16 cellular contexts compared by ENCODE assay signal in the genomic region with DNA sequence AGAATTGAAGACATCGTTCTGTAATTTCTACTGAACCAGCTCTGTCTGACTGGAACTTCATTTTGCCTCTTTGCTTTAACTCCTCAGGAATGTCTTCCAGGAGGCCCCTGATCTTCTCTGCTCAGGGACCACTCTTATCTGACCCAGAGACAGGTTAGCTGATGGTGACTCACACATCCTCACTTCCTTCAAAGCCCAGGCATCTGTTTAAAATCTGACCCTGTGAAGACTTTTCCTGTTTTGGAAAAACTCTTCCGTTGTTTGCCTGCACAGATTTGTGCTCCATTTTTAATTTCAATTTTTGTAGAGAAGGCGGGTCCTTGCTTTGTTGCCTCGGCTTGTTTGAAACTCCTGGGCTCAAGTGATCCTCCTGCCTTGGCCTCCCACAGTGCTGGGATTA. TPM values are rescaled to one million over a fixed set of nuclear protein-coding genes. Genes with fewer than 3 reads are reported as not detected.
A peak's percentile ranks its signal among the peaks of the same experiment; 100 is the strongest.
DNase-seq lines count a peak whose midpoint lies in the region; TF ChIP-seq lines count a peak whose summit lies in the region.
"Had no signal": no experiment of that assay in that cellular context is flagged by ENCODE, and none has a peak within 500 bp of the region (broad histone marks: within the 10 kb centered on the region; RNA-seq: fewer than 3 reads in every experiment).

No MANE protein-coding gene starts in this region.

- intact Hi-C loops in OCI-LY7 (cut with micrococcal nuclease; ENCODE audit: unreplicated experiment), result loop anchor here (2.0 to 10.0 kb wide), 3 partner anchors 163 to 1055 kb away; partner anchors contain the start of genes CAB39L, KPNA3 and SETDB2
- intact Hi-C loops in spleen (cut with DNase I; ENCODE audit: low total_unique reads), result no loop called here

- H2BK5ac ChIP-seq in neuronal stem cell (ENCODE audit: low read length), result no peak overlapping the region

- H3K27me3 ChIP-seq in spleen (replicated peaks in 1 of 7) (no peaks in the 10 kb centered on the region), neuronal stem cell (ENCODE audit: control insufficient read depth in 3 of 3, insufficient read depth in 3 of 3, low read depth in 1 of 3, low read length in 3 of 3) (peaks cover 0 to 1% (median 0%) of the 10 kb centered on the region in 3 experiments)
- H3K27me3 ChIP-seq: dorsolateral prefrontal cortex, gastroesophageal sphincter had no signal

- H3K9me2 ChIP-seq in OCI-LY7 (ENCODE audit: insufficient read depth, low read length), result no peaks in the 10 kb centered on the region

- H2AFZ ChIP-seq in OCI-LY7 (ENCODE audit: low read length) (no peak overlapping the region), neuronal stem cell (ENCODE audit: low read length) (no peak overlapping the region)

- peaks cover 25% of the 10 kb centered on the region for H3K4me1 ChIP-seq in OCI-LY7 (ENCODE audit: insufficient read depth, low read length, poor library complexity, severe bottlenecking)
- peaks cover 0 to 88% (median 49%) of the 10 kb centered on the region in 6 donors for H3K4me1 ChIP-seq in spleen
- peaks cover 0 to 5% of the 10 kb centered on the region in 2 donors for H3K4me1 ChIP-seq in neuronal stem cell (ENCODE audit: control insufficient read depth in 2 of 2, insufficient read depth in 1 of 2, low read depth in 1 of 2, low read length in 2 of 2)

- H3K79me2 ChIP-seq in OCI-LY7 (ENCODE audit: insufficient read depth, low read depth, low read length), result peaks cover 31% of the 10 kb centered on the region

- TF ChIP-seq POLR2A in spleen (IDR thresholded peaks at IDR 0.05), result no peak

- H4K91ac ChIP-seq in neuronal stem cell (ENCODE audit: low read depth, low read length, poor library complexity), result no peak overlapping the region

- H3K9me3 Mint-ChIP-seq in activated T-cell treated with anti-CD3 and anti-CD28 coated beads, Interleukin-2, amount 50 U/mL, for 24 hours, result no peaks in the 10 kb centered on the region

- H2BK12ac ChIP-seq in neuronal stem cell (ENCODE audit: low read length), result no peak overlapping the region

- WGBS in spleen, 5 donors, result 46 to 61% (median 57%) methylated on average over 4 of the region's 4 CpGs
- WGBS in neuronal stem cell (ENCODE audit: extremely low coverage in 2 of 2, insufficient read length in 2 of 2, insufficient replicate concordance in 1 of 2), 2 donors, result no CpG with 5 or more reads among the region's 4 CpGs

- no peak overlapping the region for H3K27ac Mint-ChIP-seq in activated T-cell treated with anti-CD3 and anti-CD28 coated beads, Interleukin-2, amount 50 U/mL, for 24 hours
- H3K27ac Mint-ChIP-seq: activated CD4-positive, alpha-beta T cell treated with anti-CD3 and anti-CD28 coated beads for 36 hours had no signal

- peaks cover 18% of the 10 kb centered on the region for H3K4me1 Mint-ChIP-seq in activated T-cell treated with anti-CD3 and anti-CD28 coated beads, Interleukin-2, amount 50 U/mL, for 24 hours (ENCODE audit: low read depth)

- H3K36me3 ChIP-seq in OCI-LY7 (ENCODE audit: insufficient read depth, low read length) (peaks cover 39% of the 10 kb centered on the region), spleen (peaks cover 0 to 18% (median 0%) of the 10 kb centered on the region in 6 donors), neuronal stem cell (replicated peaks in 1 of 2; ENCODE audit: control insufficient read depth in 2 of 2, insufficient read depth in 2 of 2, low read length in 2 of 2) (no peaks in the 10 kb centered on the region)
- H3K36me3 ChIP-seq: gastroesophageal sphincter, thoracic aorta had no signal

- peaks cover 1% of the 10 kb centered on the region for H3K36me3 Mint-ChIP-seq in activated T-cell treated with anti-CD3 and anti-CD28 coated beads, Interleukin-2, amount 50 U/mL, for 24 hours (ENCODE audit: low read depth)

- H3K27me3 Mint-ChIP-seq in activated T-cell treated with anti-CD3 and anti-CD28 coated beads, Interleukin-2, amount 50 U/mL, for 24 hours, result no peaks in the 10 kb centered on the region
- H3K27me3 Mint-ChIP-seq: activated CD4-positive, alpha-beta T cell treated with anti-CD3 and anti-CD28 coated beads for 36 hours had no signal

- no peak overlapping the region for H3K4me3 Mint-ChIP-seq in activated T-cell treated with anti-CD3 and anti-CD28 coated beads, Interleukin-2, amount 50 U/mL, for 24 hours

- no TSS peak for BruUV-seq in OCI-LY7 (replicated peaks; lab: Mats Ljungman, UMichigan)

- POLR2A ChIA-PET in OCI-LY7 (lab: Charles Lee), result interaction anchor here (0.9 to 4.0 kb wide), 10 partner anchors 9 to 211 kb away, joined by 3 to 23 read pairs (median 6); no protein-coding TSS in a partner anchor

- TF ChIP-seq CTCF in OCI-LY7 (conservative IDR thresholded peaks at IDR 0.05; ENCODE audit: low read length) (no peak), epithelial cell of esophagus (IDR thresholded peaks at IDR 0.05; ENCODE audit: insufficient read depth, low read depth, low read length, missing control alignments) (no peak), spleen (IDR thresholded peaks at IDR 0.05 in 8 of 11, conservative IDR thresholded peaks at IDR 0.05 in 3 of 11) (no peak)

- H3K27ac ChIP-seq in OCI-LY7 (ENCODE audit: low read depth, low read length, poor library complexity, severe bottlenecking) (peak overlapping the region; percentile 72), spleen (peak overlapping the region; percentile 29 to 93 (median 76)), neuronal stem cell (replicated peaks; ENCODE audit: low read length) (no peak overlapping the region)
- H3K27ac ChIP-seq: dorsolateral prefrontal cortex, gastroesophageal sphincter, thoracic aorta had no signal

- H2BK15ac ChIP-seq in neuronal stem cell (ENCODE audit: low read length), result no peak overlapping the region

- H2BK120ac ChIP-seq in neuronal stem cell (ENCODE audit: low read depth, low read length), result no peak overlapping the region

- no peaks in the 10 kb centered on the region for H4K20me1 ChIP-seq in OCI-LY7 (ENCODE audit: insufficient read depth, low read length)

- peak; percentile 23 for DNase-seq in OCI-LY7 (ENCODE audit: low spot score)
- DNase-seq in epithelial cell of esophagus (ENCODE audit: low read depth), result peak; percentile 8
- no peak for DNase-seq in spleen
- DNase-seq in inferior parietal cortex (ENCODE audit: extremely low spot score), result no peak
- DNase-seq in activated T-cell treated with anti-CD3 and anti-CD28 coated beads, Interleukin-2, amount 50 U/mL, for 24 hours, result no peak
- no peak for DNase-seq in neuronal stem cell (ENCODE audit: low spot score)
- DNase-seq: activated CD4-positive, alpha-beta T cell treated with anti-CD3 and anti-CD28 coated beads for 36 hours; DND-41; dorsolateral prefrontal cortex; left colon; NCI-H2171 treated with DMSO at 0.1 percent for 48 hours had no signal

- H3K23ac ChIP-seq in neuronal stem cell (ENCODE audit: low read depth, low read length, poor library complexity), result no peak overlapping the region

- no peak overlapping the region for H3K14ac ChIP-seq in neuronal stem cell (ENCODE audit: low read length)

- CTCF ChIA-PET in OCI-LY7 (lab: Charles Lee; ENCODE audit: unreplicated experiment), result no interaction called here

- no peak overlapping the region for H2AK5ac ChIP-seq in neuronal stem cell (ENCODE audit: low read depth, low read length)

- H4K8ac ChIP-seq in neuronal stem cell (ENCODE audit: low read depth, low read length), result no peak overlapping the region

- no peaks in the 10 kb centered on the region for H3K79me1 ChIP-seq in neuronal stem cell (ENCODE audit: low read depth, low read length)

- no peaks in the 10 kb centered on the region for H3K9me3 ChIP-seq in OCI-LY7 (ENCODE audit: low read length)
- no peaks in the 10 kb centered on the region for H3K9me3 ChIP-seq in spleen
- H3K9me3 ChIP-seq in neuronal stem cell (replicated peaks in 1 of 2; ENCODE audit: control insufficient read depth in 2 of 2, insufficient read depth in 1 of 2, low read depth in 1 of 2, low read length in 2 of 2), result no peaks in the 10 kb centered on the region
- H3K9me3 ChIP-seq: gastroesophageal sphincter, thoracic aorta had no signal

- no peak overlapping the region for H3K4ac ChIP-seq in neuronal stem cell (ENCODE audit: low read length)

- H3K18ac ChIP-seq in neuronal stem cell (ENCODE audit: low read length), result no peak overlapping the region

- H3K4me3 ChIP-seq in GM08714 (ENCODE audit: low read length) (peak overlapping the region; percentile 24; the same call in 1 of the 2 replicates), OCI-LY7 (ENCODE audit: low read depth, low read length, poor library complexity, severe bottlenecking) (peak overlapping the region; percentile 90), epithelial cell of esophagus (ENCODE audit: low read length) (no peak overlapping the region), spleen (peak overlapping the region in 4 of 8 donors; percentile 50 to 79 (median 54)), neuronal stem cell (ENCODE audit: low read length in 2 of 2) (no peak overlapping the region)
- H3K4me3 ChIP-seq: gastroesophageal sphincter, thoracic aorta had no signal

- H3K9ac ChIP-seq in neuronal stem cell (ENCODE audit: low read depth, low read length, poor library complexity), result no peak overlapping the region

- H3K4me2 ChIP-seq in OCI-LY7 (ENCODE audit: low read length), result peak overlapping the region; percentile 76
- no peak overlapping the region for H3K4me2 ChIP-seq in neuronal stem cell (ENCODE audit: insufficient read depth, low read length, poor library complexity, severe bottlenecking)

RNA-seq across cellular contexts. Expression of gene ARL11, which starts 1.6 kb away (rescaled TPM):
- total RNA-seq in OCI-LY7 (2014; rRNA removed; shearing (Covaris generic)), result 5.9 and 8.3 TPM in 2 replicates
- 20.5 and 22.6 TPM in 2 replicates for total RNA-seq in OCI-LY7 (2022)
- total RNA-seq in spleen, result 10 to 100 TPM in 5 of 7 donors, 1 to 10 TPM in 2; 8.5 to 15.7 (median 11.7) TPM
- 10 to 100 TPM in 1 of 3 donors, 1 to 10 TPM in 2; 4.7 to 11.8 (median 8.8) TPM for polyA plus RNA-seq in spleen
- 0.04 TPM for polyA plus RNA-seq in neuronal stem cell (2013, experiment 1 of 2)
- polyA plus RNA-seq in neuronal stem cell (2013, experiment 2 of 2), result 0.10 TPM
- total RNA-seq: H4, MCF 10A had no signal

RNA-seq across cellular contexts. Expression of gene RCBTB1, which starts 44.6 kb away (rescaled TPM):
- 13.4 and 15.1 TPM in 2 replicates for total RNA-seq in OCI-LY7 (2014; rRNA removed; shearing (Covaris generic))
- 30.6 and 31.1 TPM in 2 replicates for total RNA-seq in OCI-LY7 (2022)
- total RNA-seq in spleen, result 10 to 100 TPM; 19.4 to 30.9 (median 29.3) TPM
- polyA plus RNA-seq in spleen, result 10 to 100 TPM in 2 of 3 donors, 1 to 10 TPM in 1; 10.0 to 13.7 (median 10.3) TPM
- polyA plus RNA-seq in neuronal stem cell (2013, experiment 1 of 2), result 14.6 TPM
- polyA plus RNA-seq in neuronal stem cell (2013, experiment 2 of 2), result 15.1 TPM

Comparison
In these comparisons a context has a peak if more than half of its experiments do, and no peak if none do; other contexts are left out.
1. H3K4me3 ChIP-seq: peak in GM08714 (single experiment) and OCI-LY7 (single experiment); none in epithelial cell of esophagus (single experiment) and neuronal stem cell (0 of 2).
2. DNase-seq: peak in OCI-LY7 (single experiment) and epithelial cell of esophagus (single experiment); none in spleen (single experiment), inferior parietal cortex (single experiment), activated T-cell treated with anti-CD3 and anti-CD28 coated beads, Interleukin-2, amount 50 U/mL, for 24 hours (single experiment) and neuronal stem cell (single experiment).